ENCODE assay signal across 14 cellular contexts in the genomic region with DNA sequence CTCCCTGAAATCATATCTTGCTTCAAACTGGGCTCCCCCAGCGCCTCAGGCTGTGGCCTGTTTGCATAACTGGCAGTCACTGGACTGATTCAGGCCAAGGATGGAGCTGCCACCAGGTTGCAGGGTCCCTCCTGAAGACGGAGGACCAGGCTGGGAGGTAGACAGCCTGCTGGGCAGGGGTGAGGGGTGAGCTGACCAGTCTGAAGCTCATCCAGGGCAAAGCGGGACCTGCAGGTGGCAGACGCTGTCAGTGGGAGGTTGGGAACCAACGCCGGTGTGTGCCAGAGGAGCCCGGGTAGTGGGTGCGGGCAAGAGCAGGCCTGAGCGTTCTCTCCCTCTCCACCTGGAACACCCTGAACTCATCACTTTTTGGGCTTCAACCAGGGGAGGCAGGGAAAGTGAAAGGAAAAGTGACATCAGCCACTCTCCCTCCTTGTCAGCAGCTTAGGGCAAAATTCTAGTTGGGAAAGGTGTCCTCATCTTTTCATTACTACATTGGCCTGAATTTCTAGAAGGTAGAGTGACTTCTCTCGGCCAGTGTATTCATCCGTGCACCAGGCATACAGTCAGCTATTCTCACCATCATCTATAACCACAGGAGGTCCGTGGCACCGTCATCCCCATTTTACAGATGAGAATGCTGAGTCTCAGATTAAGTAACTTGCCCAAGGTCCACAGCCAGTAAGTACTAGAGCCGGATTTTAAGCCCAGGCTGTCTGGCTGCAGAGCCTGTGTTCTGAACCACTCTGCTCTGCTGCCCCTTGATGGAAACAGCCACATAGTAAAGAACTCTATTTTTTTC.
DNase-seq lines count a peak whose midpoint lies in the region; ATAC-seq, FAIRE-seq and TF ChIP-seq lines count a peak whose summit lies in the region.
"Had no signal": no experiment of that assay in that cellular context is flagged by ENCODE, and none has a peak within 500 bp of the region (broad histone marks: within the 10 kb centered on the region; RNA-seq: fewer than 3 reads in every experiment).

No MANE protein-coding gene starts in this region.

- no peak overlapping the region for H3K27ac ChIP-seq in HepG2 (ENCODE audit: extremely low read length, insufficient read depth, low read length)
- no peak overlapping the region for H3K27ac ChIP-seq in right lobe of liver
- H3K27ac ChIP-seq in left lung, result no peak overlapping the region

- in situ Hi-C loops in HepG2 (cut with HindIII; ENCODE audit: extremely low pct_ligation_motif_present, low pct_unique_long_range_greater_than_20kb), result no loop called here

- no peaks in the 10 kb centered on the region for H3K27me3 Mint-ChIP-seq in activated naive CD8-positive, alpha-beta T cell treated with anti-CD3 and anti-CD28 coated beads for 36 hours

- no peak for FAIRE-seq in HepG2 (lab: Jason Lieb, UNC)

- peaks cover 4 to 22% of the 10 kb centered on the region in 2 experiments; a peak in 2 of 5 replicates for H3K27me3 ChIP-seq in HepG2 (ENCODE audit: control insufficient read depth in 1 of 2, insufficient read depth in 2 of 2, low read length in 2 of 2)
- no peaks in the 10 kb centered on the region for H3K27me3 ChIP-seq in right lobe of liver
- no peaks in the 10 kb centered on the region for H3K27me3 ChIP-seq in left lung
- H3K27me3 ChIP-seq: stomach had no signal

- peak overlapping the region; percentile 68 for H3K27ac Mint-ChIP-seq in activated naive CD8-positive, alpha-beta T cell treated with anti-CD3 and anti-CD28 coated beads for 36 hours
- H3K27ac Mint-ChIP-seq: mesothelial cell of epicardium had no signal

- H3K4me1 Mint-ChIP-seq in activated naive CD8-positive, alpha-beta T cell treated with anti-CD3 and anti-CD28 coated beads for 36 hours, result peaks cover 57% of the 10 kb centered on the region

- no peak overlapping the region for H3K4me3 Mint-ChIP-seq in activated naive CD8-positive, alpha-beta T cell treated with anti-CD3 and anti-CD28 coated beads for 36 hours
- H3K4me3 Mint-ChIP-seq: mesothelial cell of epicardium had no signal

- 4% methylated on average over 8 of the region's 14 CpGs for WGBS in HepG2 (ENCODE audit: low lambda C conversion rate)
- WGBS in right lobe of liver (ENCODE audit: insufficient coverage, low coverage, low lambda C conversion rate, missing lambda C conversion rate), result 63% methylated on average over 7 of the region's 14 CpGs

- peaks cover 10% of the 10 kb centered on the region for H3K36me3 Mint-ChIP-seq in activated naive CD8-positive, alpha-beta T cell treated with anti-CD3 and anti-CD28 coated beads for 36 hours
- H3K36me3 Mint-ChIP-seq: mesothelial cell of epicardium had no signal

- no peaks in the 10 kb centered on the region for H3K36me3 ChIP-seq in HepG2 (replicated peaks in 1 of 2; ENCODE audit: control insufficient read depth in 1 of 2, insufficient read depth in 2 of 2, low read length in 2 of 2)
- H3K36me3 ChIP-seq in right lobe of liver, result no peaks in the 10 kb centered on the region
- H3K36me3 ChIP-seq in left lung, result no peaks in the 10 kb centered on the region
- H3K36me3 ChIP-seq: stomach had no signal

- TF ChIP-seq EP300 in HepG2 (IDR thresholded peaks at IDR 0.05; ENCODE audit: low read depth in 2 of 2, low read length in 2 of 2) (no peak), HepG2 (CRISPR knock-in tag; IDR thresholded peaks at IDR 0.05; ENCODE audit: borderline replicate concordance) (no peak)

- H3K4me2 ChIP-seq in HepG2 (ENCODE audit: low read depth, low read length), result no peak overlapping the region

- no TSS peak for BruUV-seq in HepG2 (replicated peaks; lab: Mats Ljungman, UMichigan)

- POLR2A ChIA-PET in HepG2 (lab: Yijun Ruan, JAX), result no interaction called here

- H3K9ac ChIP-seq in HepG2 (ENCODE audit: insufficient read depth, low read depth, low read length), result no peak overlapping the region

- TF ChIP-seq RAD21 in HepG2 (CRISPR knock-in tag; IDR thresholded peaks at IDR 0.05), result no peak

- H3K4me1 ChIP-seq in HepG2 (ENCODE audit: insufficient read depth, low read length) (no peaks in the 10 kb centered on the region), right lobe of liver (no peaks in the 10 kb centered on the region), left lung (peaks cover 22 to 57% of the 10 kb centered on the region in 2 donors)

- TF ChIP-seq CTCF in HepG2 (CRISPR knock-in tag; IDR thresholded peaks at IDR 0.05), result peak; percentile 15; the same call in 1 of the 2 replicates
- no peak for TF ChIP-seq CTCF in right lobe of liver (IDR thresholded peaks at IDR 0.05)
- TF ChIP-seq CTCF in left lung (IDR thresholded peaks at IDR 0.05), result no peak

- CTCF ChIA-PET in HepG2 (lab: Yijun Ruan, JAX; ENCODE audit: low intra/inter-chr PET ratio, low total read pairs), result no interaction called here

- H3K4me3 ChIP-seq in HepG2 (replicated peaks in 1 of 3; ENCODE audit: insufficient read depth in 1 of 3, low read depth in 2 of 3, low read length in 3 of 3) (no peak overlapping the region), right lobe of liver (no peak overlapping the region), left lung (no peak overlapping the region)
- H3K4me3 ChIP-seq: stomach had no signal

- peaks cover 3% of the 10 kb centered on the region for H3K9me3 Mint-ChIP-seq in activated naive CD8-positive, alpha-beta T cell treated with anti-CD3 and anti-CD28 coated beads for 36 hours
- H3K9me3 Mint-ChIP-seq: mesothelial cell of epicardium had no signal

- peak; percentile 47; the same call in 2 of the 3 replicates for ATAC-seq in HepG2
- ATAC-seq in right lobe of liver, result no peak
- ATAC-seq in left lung, result no peak
- ATAC-seq in GM21619 (IDR thresholded peaks at IDR 0.05; ENCODE audit: unreplicated experiment), result no peak
- ATAC-seq in GM21529 (IDR thresholded peaks at IDR 0.05; ENCODE audit: unreplicated experiment), result no peak

- no peak for TF ChIP-seq POLR2A in HepG2 (IDR thresholded peaks at IDR 0.05; ENCODE audit: insufficient read depth in 1 of 2, low read depth in 2 of 2, low read length in 2 of 2)
- no peak for TF ChIP-seq POLR2A in right lobe of liver (IDR thresholded peaks at IDR 0.05)

- H3K9me3 ChIP-seq in HepG2 (ENCODE audit: low read length), result no peaks in the 10 kb centered on the region
- no peaks in the 10 kb centered on the region for H3K9me3 ChIP-seq in right lobe of liver
- H3K9me3 ChIP-seq in left lung, result no peaks in the 10 kb centered on the region
- H3K9me3 ChIP-seq: stomach had no signal

- H2AFZ ChIP-seq in HepG2 (ENCODE audit: low read length), result no peak overlapping the region

- H3K79me2 ChIP-seq in HepG2 (ENCODE audit: insufficient read depth, low read length), result no peaks in the 10 kb centered on the region

- no peaks in the 10 kb centered on the region for H4K20me1 ChIP-seq in HepG2 (ENCODE audit: insufficient read depth, low read length)

- DNase-seq in HepG2 (ENCODE audit: low spot score), result no peak
- no peak for DNase-seq in right lobe of liver
- no peak for DNase-seq in activated naive CD8-positive, alpha-beta T cell treated with anti-CD3 and anti-CD28 coated beads for 36 hours
- DNase-seq in left kidney (ENCODE audit: low read depth, low spot score), result peak; percentile 83
- DNase-seq in left lung, result no peak
- no peak for DNase-seq in cardiac septum (ENCODE audit: low spot score)
- DNase-seq: activated T-cell treated with anti-CD3 and anti-CD28 coated beads, Interleukin-2, amount 50 U/mL, for 1 hour; NCI-H1436 treated with DMSO at 0.1 percent for 48 hours; NCI-H524; stimulated activated CD4-positive, alpha-beta T cell treated with anti-CD3 and anti-CD28 coated beads, Interleukin-4, amount 100 ng/mL, for 1 hour; stomach had no signal

- intact Hi-C loops in HepG2 (cut with micrococcal nuclease; ENCODE audit: unreplicated experiment), result no loop called here
- intact Hi-C loops in right lobe of liver (cut with DNase I), result no loop called here
- intact Hi-C loops in left lung (cut with DNase I), result no loop called here
- intact Hi-C loops in cardiac septum (cut with DNase I), result no loop called here

TF ChIP-seq in HepG2, 621 proteins besides CTCF, POLR2A, EP300 and RAD21:
- TF ChIP-seq ZNF761 (CRISPR knock-in tag; conservative IDR thresholded peaks at IDR 0.05) (no peak), ZNF670 (CRISPR knock-in tag; IDR thresholded peaks at IDR 0.05; ENCODE audit: borderline replicate concordance) (no peak), ZMYM3 (CRISPR knock-in tag; IDR thresholded peaks at IDR 0.05) (no peak), ZNF629 (CRISPR knock-in tag; conservative IDR thresholded peaks at IDR 0.05) (peak; percentile 58; the same call in 1 of the 2 replicates)
- TF ChIP-seq, protein P1, sequence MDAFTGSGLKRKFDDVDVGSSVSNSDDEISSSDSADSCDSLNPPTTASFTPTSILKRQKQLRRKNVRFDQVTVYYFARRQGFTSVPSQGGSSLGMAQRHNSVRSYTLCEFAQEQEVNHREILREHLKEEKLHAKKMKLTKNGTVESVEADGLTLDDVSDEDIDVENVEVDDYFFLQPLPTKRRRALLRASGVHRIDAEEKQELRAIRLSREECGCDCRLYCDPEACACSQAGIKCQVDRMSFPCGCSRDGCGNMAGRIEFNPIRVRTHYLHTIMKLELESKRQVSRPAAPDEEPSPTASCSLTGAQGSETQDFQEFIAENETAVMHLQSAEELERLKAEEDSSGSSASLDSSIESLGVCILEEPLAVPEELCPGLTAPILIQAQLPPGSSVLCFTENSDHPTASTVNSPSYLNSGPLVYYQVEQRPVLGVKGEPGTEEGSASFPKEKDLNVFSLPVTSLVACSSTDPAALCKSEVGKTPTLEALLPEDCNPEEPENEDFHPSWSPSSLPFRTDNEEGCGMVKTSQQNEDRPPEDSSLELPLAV (CRISPR knock-in tag; conservative IDR thresholded peaks at IDR 0.05; ENCODE audit: low read depth), result no peak
